Comparison of ENCODE assay signal across 17 cellular contexts in genomic region chr14:29463727-29464370, GRCh38.
DNase-seq lines count a peak whose midpoint lies in the region; ATAC-seq, FAIRE-seq and TF ChIP-seq lines count a peak whose summit lies in the region.
"Had no signal": no experiment of that assay in that cellular context is flagged by ENCODE, and none has a peak within 500 bp of the region (broad histone marks: within the 10 kb centered on the region; RNA-seq: fewer than 3 reads in every experiment).

No MANE protein-coding gene starts in this region.

- H3K9me2 ChIP-seq in SK-N-SH: no peaks in the 10 kb centered on the region

- no peak overlapping the region for H2BK12ac ChIP-seq in H1 (ENCODE audit: low read depth, low read length)

- H3K9me3 ChIP-seq in SK-N-SH (no peaks in the 10 kb centered on the region), H1 (ENCODE audit: insufficient read depth in 2 of 2, low read depth in 1 of 2, low read length in 1 of 2) (no peaks in the 10 kb centered on the region)

- H3K4me3 ChIP-seq in SK-N-SH (ENCODE audit: low read depth in 2 of 2, low read length in 1 of 2): no peak overlapping the region
- H3K4me3 ChIP-seq in H1 (ENCODE audit: extremely low read depth in 1 of 4, insufficient read depth in 2 of 4, low read depth in 3 of 4, low read length in 4 of 4): no peak overlapping the region

- no peaks in the 10 kb centered on the region for H3K79me1 ChIP-seq in H1 (ENCODE audit: low read depth, low read length)

- H4K20me1 ChIP-seq in SK-N-SH (ENCODE audit: insufficient read depth): no peaks in the 10 kb centered on the region
- H4K20me1 ChIP-seq in H1 (replicated peaks in 1 of 2; ENCODE audit: control insufficient read depth in 1 of 2, insufficient read depth in 2 of 2, low read length in 2 of 2): no peaks in the 10 kb centered on the region

- H3K36me3 Mint-ChIP-seq in type B pancreatic cell: no peaks in the 10 kb centered on the region
- H3K36me3 Mint-ChIP-seq in activated T-cell treated with anti-CD3 and anti-CD28 coated beads, Interleukin-2, amount 50 U/mL, for 4 hours (ENCODE audit: insufficient read depth): no peaks in the 10 kb centered on the region
- H3K36me3 Mint-ChIP-seq in activated CD4-positive, alpha-beta memory T cell treated with anti-CD3 and anti-CD28 coated beads, Interleukin-2, amount 10 ng/mL, durations not matched to agents 7 days and 5 days (ENCODE audit: low read depth): no peaks in the 10 kb centered on the region
- H3K36me3 Mint-ChIP-seq in activated CD4-positive, alpha-beta T cell treated with anti-CD3 and anti-CD28 coated beads for 36 hours (ENCODE audit: low read depth): no peaks in the 10 kb centered on the region

- peaks cover 9% of the 10 kb centered on the region for H3K27me3 Mint-ChIP-seq in type B pancreatic cell
- H3K27me3 Mint-ChIP-seq in activated T-cell treated with anti-CD3 and anti-CD28 coated beads, Interleukin-2, amount 50 U/mL, for 4 hours (ENCODE audit: low read depth): no peaks in the 10 kb centered on the region
- H3K27me3 Mint-ChIP-seq in activated CD4-positive, alpha-beta memory T cell treated with anti-CD3 and anti-CD28 coated beads, Interleukin-2, amount 10 ng/mL, durations not matched to agents 7 days and 5 days: no peaks in the 10 kb centered on the region
- H3K27me3 Mint-ChIP-seq in activated CD4-positive, alpha-beta T cell treated with anti-CD3 and anti-CD28 coated beads for 36 hours: no peaks in the 10 kb centered on the region
- H3K27me3 Mint-ChIP-seq: B cell had no signal

- no peaks in the 10 kb centered on the region for H3F3A ChIP-seq in SK-N-SH (replicated peaks; ENCODE audit: insufficient read depth)

- DNase-seq in SK-N-SH (no peak), NCI-H2171 treated with DMSO at 0.1 percent for 48 hours (lab: John Stamatoyannopoulos, UW) (peak; percentile 73), H1 (ENCODE audit: low read depth in 1 of 2, low spot score in 2 of 2) (no peak), type B pancreatic cell (ENCODE audit: extremely low spot score, unreplicated experiment) (no peak)
- DNase-seq in activated T-cell treated with anti-CD3 and anti-CD28 coated beads, Interleukin-2, amount 50 U/mL, for 4 hours: no peak
- DNase-seq in activated CD4-positive, alpha-beta memory T cell treated with anti-CD3 and anti-CD28 coated beads, Interleukin-2, amount 10 ng/mL, durations not matched to agents 7 days and 5 days: no peak
- no peak for DNase-seq in activated CD4-positive, alpha-beta T cell treated with anti-CD3 and anti-CD28 coated beads for 36 hours
- DNase-seq: activated naive CD4-positive, alpha-beta T cell treated with anti-CD3 and anti-CD28 coated beads for 36 hours; NCI-H2029 treated with DMSO at 0.1 percent for 48 hours; stimulated activated CD4-positive, alpha-beta T cell treated with anti-CD3 and anti-CD28 coated beads, Interleukin-1b, Interleukin-23, amount 100 ng/mL, for 48 hours; T-helper 9 cell had no signal

- no peak overlapping the region for H3K27ac ChIP-seq in SK-N-SH (ENCODE audit: low read depth in 2 of 2, low read length in 1 of 2)
- H3K27ac ChIP-seq in H1 (ENCODE audit: low read depth, low read length): no peak overlapping the region

- H3K9me3 Mint-ChIP-seq in type B pancreatic cell: no peaks in the 10 kb centered on the region
- H3K9me3 Mint-ChIP-seq in activated T-cell treated with anti-CD3 and anti-CD28 coated beads, Interleukin-2, amount 50 U/mL, for 4 hours: peaks cover 20% of the 10 kb centered on the region
- peaks cover 9% of the 10 kb centered on the region for H3K9me3 Mint-ChIP-seq in activated CD4-positive, alpha-beta memory T cell treated with anti-CD3 and anti-CD28 coated beads, Interleukin-2, amount 10 ng/mL, durations not matched to agents 7 days and 5 days
- H3K9me3 Mint-ChIP-seq in activated CD4-positive, alpha-beta T cell treated with anti-CD3 and anti-CD28 coated beads for 36 hours (ENCODE audit: low read depth): peaks cover 6% of the 10 kb centered on the region
- H3K9me3 Mint-ChIP-seq: activated naive CD4-positive, alpha-beta T cell treated with anti-CD3 and anti-CD28 coated beads for 36 hours had no signal

- no peak for ATAC-seq in SK-N-SH treated with all-trans-retinoic acid at 6 μM for 48 hours
- no peak for ATAC-seq in activated T-cell treated with anti-CD3 and anti-CD28 coated beads, Interleukin-2, amount 50 U/mL, for 4 hours
- ATAC-seq in activated CD4-positive, alpha-beta T cell treated with anti-CD3 and anti-CD28 coated beads for 36 hours: no peak
- ATAC-seq: HCT116 had no signal

- no peak overlapping the region for H4K8ac ChIP-seq in H1 (ENCODE audit: extremely low read depth, insufficient read depth, low read length)

- no peak overlapping the region for H4K91ac ChIP-seq in H1 (replicated peaks; ENCODE audit: insufficient read length, low read length)

- no peak overlapping the region for H2BK5ac ChIP-seq in H1 (ENCODE audit: low read depth, low read length)

- no peak overlapping the region for H3K4me3 Mint-ChIP-seq in type B pancreatic cell
- no peak overlapping the region for H3K4me3 Mint-ChIP-seq in activated T-cell treated with anti-CD3 and anti-CD28 coated beads, Interleukin-2, amount 50 U/mL, for 4 hours
- no peak overlapping the region for H3K4me3 Mint-ChIP-seq in activated CD4-positive, alpha-beta memory T cell treated with anti-CD3 and anti-CD28 coated beads, Interleukin-2, amount 10 ng/mL, durations not matched to agents 7 days and 5 days
- H3K4me3 Mint-ChIP-seq in activated CD4-positive, alpha-beta T cell treated with anti-CD3 and anti-CD28 coated beads for 36 hours: no peak overlapping the region
- H3K4me3 Mint-ChIP-seq: activated naive CD4-positive, alpha-beta T cell treated with anti-CD3 and anti-CD28 coated beads for 36 hours; B cell had no signal

- no peak overlapping the region for H2AK5ac ChIP-seq in H1 (ENCODE audit: low read depth, low read length)

- H3K27ac Mint-ChIP-seq in type B pancreatic cell: no peak overlapping the region
- H3K27ac Mint-ChIP-seq in activated CD4-positive, alpha-beta memory T cell treated with anti-CD3 and anti-CD28 coated beads, Interleukin-2, amount 10 ng/mL, durations not matched to agents 7 days and 5 days: no peak overlapping the region
- no peak overlapping the region for H3K27ac Mint-ChIP-seq in activated CD4-positive, alpha-beta T cell treated with anti-CD3 and anti-CD28 coated beads for 36 hours
- H3K27ac Mint-ChIP-seq: activated naive CD4-positive, alpha-beta T cell treated with anti-CD3 and anti-CD28 coated beads for 36 hours; B cell had no signal

- intact Hi-C loops in activated CD4-positive, alpha-beta T cell treated with anti-CD3 and anti-CD28 coated beads for 36 hours (cut with DNase I, micrococcal nuclease): no loop called here

- H3K27me3 ChIP-seq in SK-N-SH (ENCODE audit: insufficient read depth) (peaks cover 16% of the 10 kb centered on the region; the same call in 1 of the 2 replicates), H1 (replicated peaks in 1 of 4; ENCODE audit: control insufficient read depth in 3 of 4, extremely low read depth in 1 of 4, insufficient read depth in 3 of 4, low read length in 3 of 4) (no peaks in the 10 kb centered on the region)

- no peaks in the 10 kb centered on the region for H3K79me2 ChIP-seq in SK-N-SH (ENCODE audit: insufficient read depth)
- no peaks in the 10 kb centered on the region for H3K79me2 ChIP-seq in H1 (ENCODE audit: control insufficient read depth in 1 of 2, insufficient read depth in 2 of 2, low read length in 2 of 2)

- no peak overlapping the region for H2BK15ac ChIP-seq in H1 (ENCODE audit: low read length)

- H2AFZ ChIP-seq in SK-N-SH (ENCODE audit: low read depth) (no peak overlapping the region), H1 (ENCODE audit: low read length) (no peak overlapping the region)

- 4% methylated on average over 6 of the region's 6 CpGs for WGBS in SK-N-SH (ENCODE audit: low lambda C conversion rate)
- 82% methylated on average over 6 of the region's 6 CpGs; no CpG with 5 or more reads in 1 of the 2 experiments for WGBS in H1 (ENCODE audit: extremely low coverage in 1 of 2, insufficient coverage in 1 of 2, insufficient read length in 1 of 2, insufficient replicate concordance in 2 of 2, low coverage in 1 of 2, low lambda C conversion rate in 2 of 2, missing lambda C conversion rate in 1 of 2), 2 experiments

- TF ChIP-seq CTCF in SK-N-SH (IDR thresholded peaks at IDR 0.05) (peak; percentile 44), H1 (IDR thresholded peaks at IDR 0.05; ENCODE audit: control extremely low read depth in 1 of 3, insufficient read depth in 1 of 3, low read depth in 1 of 3, low read length in 3 of 3) (no peak), type B pancreatic cell (conservative IDR thresholded peaks at IDR 0.05) (peak; percentile 28)

- H3K36me3 ChIP-seq in SK-N-SH (replicated peaks in 1 of 2; ENCODE audit: control insufficient read depth in 1 of 2, insufficient read depth in 2 of 2, low read length in 1 of 2) (no peaks in the 10 kb centered on the region), H1 (ENCODE audit: control insufficient read depth in 2 of 4, insufficient read depth in 4 of 4, low read length in 3 of 4) (no peaks in the 10 kb centered on the region)

- H3K4me1 ChIP-seq in SK-N-SH (ENCODE audit: control insufficient read depth in 1 of 2, insufficient read depth in 2 of 2, low read depth in 1 of 2, low read length in 1 of 2): no peaks in the 10 kb centered on the region; a peak in 1 of 4 replicates
- H3K4me1 ChIP-seq in H1 (replicated peaks in 1 of 4; ENCODE audit: control insufficient read depth in 3 of 4, insufficient read depth in 4 of 4, low read length in 3 of 4): no peaks in the 10 kb centered on the region

- FAIRE-seq in H1 (lab: Jason Lieb, UNC): no peak
- FAIRE-seq: colon, RCC 7860, urothelium cell line had no signal

- no peak overlapping the region for H4K5ac ChIP-seq in H1 (ENCODE audit: insufficient read length, low read depth, low read length)

- TF ChIP-seq EP300 in SK-N-SH (IDR thresholded peaks at IDR 0.05; ENCODE audit: borderline replicate concordance in 1 of 2, low read depth in 1 of 2, low read length in 1 of 2) (no peak), H1 (IDR thresholded peaks at IDR 0.05; ENCODE audit: borderline replicate concordance in 1 of 2, low read depth in 2 of 2, low read length in 2 of 2) (no peak)

- no peak overlapping the region for H3K14ac ChIP-seq in H1 (ENCODE audit: insufficient read length)

- H3K18ac ChIP-seq in H1 (ENCODE audit: extremely low read depth, low read length): no peak overlapping the region

- CTCF ChIA-PET in SK-N-SH (lab: Yijun Ruan, JAX): no interaction called here
- CTCF ChIA-PET in H1 (lab: Charles Lee; ENCODE audit: partially characterized antibody): interaction anchor here (0.7 to 2.1 kb wide), 6 partner anchors 12 to 750 kb away, joined by 3 to 8 read pairs (median 4); no protein-coding TSS in a partner anchor
- CTCF ChIA-PET in activated CD4-positive, alpha-beta memory T cell treated with anti-CD3 and anti-CD28 coated beads, Interleukin-2, amount 10 ng/mL, durations not matched to agents 7 days and 5 days (lab: Charles Lee): no interaction called here
- CTCF ChIA-PET in activated CD4-positive, alpha-beta T cell treated with anti-CD3 and anti-CD28 coated beads for 36 hours (lab: Charles Lee): interaction anchor here (0.6 kb wide), 1 partner anchor 125 kb away, joined by 3 read pairs; no protein-coding TSS in a partner anchor

- peaks cover 29% of the 10 kb centered on the region for H3K4me1 Mint-ChIP-seq in type B pancreatic cell (ENCODE audit: unreplicated experiment)
- no peaks in the 10 kb centered on the region for H3K4me1 Mint-ChIP-seq in activated T-cell treated with anti-CD3 and anti-CD28 coated beads, Interleukin-2, amount 50 U/mL, for 4 hours (ENCODE audit: low read depth)
- H3K4me1 Mint-ChIP-seq in activated CD4-positive, alpha-beta memory T cell treated with anti-CD3 and anti-CD28 coated beads, Interleukin-2, amount 10 ng/mL, durations not matched to agents 7 days and 5 days: no peaks in the 10 kb centered on the region
- H3K4me1 Mint-ChIP-seq in activated CD4-positive, alpha-beta T cell treated with anti-CD3 and anti-CD28 coated beads for 36 hours: no peaks in the 10 kb centered on the region
- H3K4me1 Mint-ChIP-seq: B cell had no signal

- POLR2A ChIA-PET in SK-N-SH (lab: Yijun Ruan, JAX) (no interaction called here), H1 (lab: Charles Lee; ENCODE audit: partially characterized antibody) (no interaction called here)
- POLR2A ChIA-PET in activated CD4-positive, alpha-beta memory T cell treated with anti-CD3 and anti-CD28 coated beads, Interleukin-2, amount 10 ng/mL, durations not matched to agents 7 days and 5 days (lab: Charles Lee): no interaction called here
- POLR2A ChIA-PET in activated CD4-positive, alpha-beta T cell treated with anti-CD3 and anti-CD28 coated beads for 36 hours (lab: Charles Lee): no interaction called here

- no peak overlapping the region for H3K4me2 ChIP-seq in SK-N-SH
- no peak overlapping the region for H3K4me2 ChIP-seq in H1 (ENCODE audit: insufficient read depth in 1 of 2, low read depth in 2 of 2, low read length in 2 of 2)

- no peak overlapping the region for H3K56ac ChIP-seq in H1 (replicated peaks; ENCODE audit: insufficient read length, low read depth, low read length)

- H2BK20ac ChIP-seq in H1 (ENCODE audit: low read length): no peak overlapping the region

- H3K23me2 ChIP-seq in H1 (ENCODE audit: low read depth, low read length): no peaks in the 10 kb centered on the region

- TF ChIP-seq POLR2A in H1 (IDR thresholded peaks at IDR 0.05; ENCODE audit: control extremely low read depth in 1 of 2, low read depth in 2 of 2, low read length in 2 of 2): no peak

- no peak overlapping the region for H3K23ac ChIP-seq in H1 (ENCODE audit: insufficient read length)

- no peak overlapping the region for H2BK120ac ChIP-seq in H1 (replicated peaks; ENCODE audit: low read depth, low read length)

- no peak overlapping the region for H3K4ac ChIP-seq in H1 (replicated peaks; ENCODE audit: insufficient read length, low read depth, low read length)

- TF ChIP-seq RAD21 in SK-N-SH (IDR thresholded peaks at IDR 0.05; ENCODE audit: low read length) (no peak), H1 (IDR thresholded peaks at IDR 0.05 in 1 of 2, conservative IDR thresholded peaks at IDR 0.05 in 1 of 2; ENCODE audit: low read depth in 2 of 2, low read length in 2 of 2) (peak; percentile 30 to 39; a peak in 3 of 4 replicates)

- H3K9ac ChIP-seq in SK-N-SH: no peak overlapping the region
- no peak overlapping the region for H3K9ac ChIP-seq in H1 (replicated peaks in 1 of 4; ENCODE audit: extremely low read depth in 1 of 4, low read depth in 3 of 4, low read length in 3 of 4)

Comparison
In these comparisons a context has a peak if more than half of its experiments do, and no peak if none do; other contexts are left out.
1. CTCF ChIP-seq: peak in SK-N-SH (single experiment) and type B pancreatic cell (single experiment); none in H1 (0 of 3).
2. CTCF ChIA-PET loops: an anchor here in H1 (0.7 to 2.1 kb wide) and activated CD4-positive, alpha-beta T cell treated with anti-CD3 and anti-CD28 coated beads for 36 hours (0.6 kb wide); none called in SK-N-SH and activated CD4-positive, alpha-beta memory T cell treated with anti-CD3 and anti-CD28 coated beads, Interleukin-2, amount 10 ng/mL, durations not matched to agents 7 days and 5 days.
3. Of the 17 proteins assayed by ChIP-seq in both H1 and SK-N-SH: peak only in H1: RAD21; only in SK-N-SH: CTCF; in both: none; in neither: 15.